ENCODE assay signal across 7 cellular contexts in genomic region chr20:32538526-32538918, GRCh38. TPM values are rescaled to one million over a fixed set of nuclear protein-coding genes. Genes with fewer than 3 reads are reported as not detected.
A peak's percentile ranks its signal among the peaks of the same experiment; 100 is the strongest.
DNase-seq lines count a peak whose midpoint lies in the region; TF ChIP-seq lines count a peak whose summit lies in the region.

No MANE protein-coding gene starts in this region.

- peaks cover 5% of the 10 kb centered on the region for H3K36me3 Mint-ChIP-seq in glutamatergic neuron (ENCODE audit: unreplicated experiment)

- in situ Hi-C loops in G401 (cut with HindIII; ENCODE audit: low sequenced_read_pairs): no loop called here

- peak overlapping the region; percentile 30 for H3K27ac Mint-ChIP-seq in glutamatergic neuron (ENCODE audit: unreplicated experiment)

- H3K4me1 Mint-ChIP-seq in glutamatergic neuron (ENCODE audit: low read depth, unreplicated experiment): peaks cover 48% of the 10 kb centered on the region

- DNase-seq in NCI-H526 treated with DMSO at 0.1 percent for 48 hours (lab: John Stamatoyannopoulos, UW) (peak; percentile 61), glutamatergic neuron (peak; percentile 46), G401 (ENCODE audit: low spot score) (no peak), C1 segment of cervical spinal cord (lab: John Stamatoyannopoulos, UW) (no peak), HCEC 1CT (no peak)
- peak; percentile 49 for DNase-seq in activated CD8-positive, alpha-beta memory T cell treated with anti-CD3 and anti-CD28 coated beads, Interleukin-2, amount 50 U/mL, for 4 hours
- peak; percentile 42 for DNase-seq in stimulated activated CD4-positive, alpha-beta T cell treated with anti-CD3 and anti-CD28 coated beads, Interleukin-4, amount 100 ng/mL, for 24 hours

- no peak overlapping the region for H3K4me3 Mint-ChIP-seq in glutamatergic neuron (ENCODE audit: unreplicated experiment)

- TF ChIP-seq CTCF in glutamatergic neuron (IDR thresholded peaks at IDR 0.05; ENCODE audit: partially characterized antibody, unreplicated experiment): no peak

- H3K9me3 Mint-ChIP-seq in glutamatergic neuron (ENCODE audit: unreplicated experiment): peaks cover 34% of the 10 kb centered on the region

- H3K27me3 Mint-ChIP-seq in glutamatergic neuron (ENCODE audit: unreplicated experiment): peaks cover 35% of the 10 kb centered on the region

RNA-seq across cellular contexts. Expression of gene NOL4L, which starts 46.6 kb away (rescaled TPM):
- total RNA-seq in glutamatergic neuron (ENCODE audit: unreplicated experiment): 106 TPM
- total RNA-seq in G401 (2014; rRNA removed; shearing (Covaris generic)): 6.1 and 8.5 TPM in 2 replicates

Comparison
In these comparisons a context has a peak if more than half of its experiments do, and no peak if none do; other contexts are left out.
1. DNase-seq: peak in NCI-H526 treated with DMSO at 0.1 percent for 48 hours (single experiment), activated CD8-positive, alpha-beta memory T cell treated with anti-CD3 and anti-CD28 coated beads, Interleukin-2, amount 50 U/mL, for 4 hours (single experiment), glutamatergic neuron (single experiment) and stimulated activated CD4-positive, alpha-beta T cell treated with anti-CD3 and anti-CD28 coated beads, Interleukin-4, amount 100 ng/mL, for 24 hours (single experiment); none in G401 (single experiment), C1 segment of cervical spinal cord (0 of 14) and HCEC 1CT (single experiment).
2. RNA of gene NOL4L, which starts 46.6 kb away (total RNA-seq): 106 TPM in glutamatergic neuron (single experiment); 6.1 to 8.5 TPM in G401; every median in the first group is over 10 times any median in the second.